1 cellular context compared by ENCODE assay signal in the genomic region with DNA sequence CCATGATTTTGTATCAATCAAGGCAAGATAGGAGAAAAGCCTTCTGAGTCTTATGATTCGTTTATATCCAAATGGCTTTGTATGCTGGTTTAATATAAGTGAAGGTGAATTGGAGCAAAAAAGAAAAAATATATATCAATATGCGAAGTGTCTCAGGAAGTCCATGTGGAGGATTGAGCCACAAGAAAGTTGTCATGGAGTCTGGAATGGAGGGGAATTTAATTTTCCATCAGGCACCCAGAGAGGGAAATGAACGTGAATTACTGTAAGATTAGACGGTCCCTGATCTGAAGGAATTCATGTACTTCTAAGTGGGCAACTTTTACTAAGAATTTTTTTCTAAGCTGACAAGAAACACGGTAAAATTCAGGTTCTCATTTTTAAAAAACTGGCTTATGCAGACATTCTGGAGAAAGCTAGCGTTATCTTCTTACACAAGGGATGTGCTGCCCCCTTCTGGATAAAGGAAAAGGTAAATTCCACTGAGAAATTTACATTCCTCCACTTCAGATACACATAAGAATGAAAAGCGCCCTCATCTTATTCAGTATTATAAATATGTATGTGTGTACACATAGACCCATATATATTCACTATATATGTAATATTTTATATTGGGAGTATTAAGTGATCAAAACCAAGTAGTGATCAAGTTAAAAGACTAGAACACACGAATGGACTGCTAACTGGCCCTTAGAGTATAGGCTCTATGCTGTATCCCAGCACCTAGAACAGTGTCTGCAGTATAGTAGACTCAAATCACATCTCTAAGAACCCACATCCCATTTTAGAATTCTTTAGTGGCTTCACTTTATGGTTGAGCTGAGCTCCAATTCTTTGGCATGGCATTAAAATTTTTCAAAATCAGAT.
TF ChIP-seq lines count a peak whose summit lies in the region.

No MANE protein-coding gene starts in this region.

TF ChIP-seq in HepG2, 621 proteins besides CTCF, POLR2A, EP300 and RAD21 (continued from another document):
- TF ChIP-seq TRAFD1 (CRISPR knock-in tag; IDR thresholded peaks at IDR 0.05; ENCODE audit: borderline replicate concordance) (no peak), GATAD1 (CRISPR knock-in tag; IDR thresholded peaks at IDR 0.05) (no peak), IRF2 (CRISPR knock-in tag; IDR thresholded peaks at IDR 0.05) (no peak), CREB3 (CRISPR knock-in tag; IDR thresholded peaks at IDR 0.05) (no peak), SMC3 (IDR thresholded peaks at IDR 0.05; ENCODE audit: low read length) (peak; percentile 73), DNMT1 (CRISPR knock-in tag; IDR thresholded peaks at IDR 0.05) (no peak), KDM1A (CRISPR knock-in tag; IDR thresholded peaks at IDR 0.05) (no peak), PTBP1 (IDR thresholded peaks at IDR 0.05; ENCODE audit: low read depth, low read length, poor library complexity, severe bottlenecking) (no peak)
- TF ChIP-seq, protein P1, sequence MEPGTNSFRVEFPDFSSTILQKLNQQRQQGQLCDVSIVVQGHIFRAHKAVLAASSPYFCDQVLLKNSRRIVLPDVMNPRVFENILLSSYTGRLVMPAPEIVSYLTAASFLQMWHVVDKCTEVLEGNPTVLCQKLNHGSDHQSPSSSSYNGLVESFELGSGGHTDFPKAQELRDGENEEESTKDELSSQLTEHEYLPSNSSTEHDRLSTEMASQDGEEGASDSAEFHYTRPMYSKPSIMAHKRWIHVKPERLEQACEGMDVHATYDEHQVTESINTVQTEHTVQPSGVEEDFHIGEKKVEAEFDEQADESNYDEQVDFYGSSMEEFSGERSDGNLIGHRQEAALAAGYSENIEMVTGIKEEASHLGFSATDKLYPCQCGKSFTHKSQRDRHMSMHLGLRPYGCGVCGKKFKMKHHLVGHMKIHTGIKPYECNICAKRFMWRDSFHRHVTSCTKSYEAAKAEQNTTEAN (CRISPR knock-in tag; conservative IDR thresholded peaks at IDR 0.05): no peak
